In genomic region chr16:87388818-87389134, GRCh38 we compare ENCODE assay signal across 8 cellular contexts. TPM values are rescaled to one million over a fixed set of nuclear protein-coding genes. Genes with fewer than 3 reads are reported as not detected.
DNase-seq lines count a peak whose midpoint lies in the region; ATAC-seq and TF ChIP-seq lines count a peak whose summit lies in the region.

No MANE protein-coding gene starts in this region.

- H2AFZ ChIP-seq in OCI-LY3 (ENCODE audit: low read depth, low read length), result peak overlapping the region; percentile 72

- CTCF ChIA-PET in CD4-positive, alpha-beta T cell (lab: Charles Lee), result no interaction called here

- H3K9me3 Mint-ChIP-seq in CD4-positive, alpha-beta T cell, result no peaks in the 10 kb centered on the region

- peak overlapping the region; percentile 79 for H3K4me3 Mint-ChIP-seq in CD4-positive, alpha-beta T cell

- H4K20me1 ChIP-seq in OCI-LY3 (ENCODE audit: insufficient read depth, low read length), result peaks cover 10% of the 10 kb centered on the region; the same call in 1 of the 2 replicates

- no peak for ATAC-seq in CD4-positive, alpha-beta T cell (ENCODE audit: poor library complexity)
- ATAC-seq in HG03342 (IDR thresholded peaks at IDR 0.05; ENCODE audit: unreplicated experiment) (no peak), GM21619 (IDR thresholded peaks at IDR 0.05; ENCODE audit: unreplicated experiment) (no peak)

- peaks cover 55% of the 10 kb centered on the region for H3K4me1 Mint-ChIP-seq in CD4-positive, alpha-beta T cell (ENCODE audit: low read depth)

- H3K4me2 ChIP-seq in OCI-LY3 (ENCODE audit: low read length), result peak overlapping the region; percentile 82

- POLR2A ChIA-PET in CD4-positive, alpha-beta T cell (lab: Charles Lee), result interaction anchor here (0.7 to 1.9 kb wide), 7 partner anchors 53 to 563 kb away, joined by 3 to 15 read pairs (median 4); partner anchors contain the start of genes BANP, C16orf95 and KLHDC4

- DNase-seq in CD4-positive, alpha-beta T cell, result no peak
- DNase-seq in ovary (no peak), amygdala (lab: John Stamatoyannopoulos, UW) (no peak)
- DNase-seq in stimulated activated CD4-positive, alpha-beta T cell treated with anti-CD3 and anti-CD28 coated beads, Interleukin-2, amount 100 ng/mL, for 24 hours, result no peak

- H3K9me3 ChIP-seq in CD4-positive, alpha-beta T cell (ENCODE audit: control insufficient read depth, low read length), result no peaks in the 10 kb centered on the region
- H3K9me3 ChIP-seq in OCI-LY3 (ENCODE audit: insufficient read depth, low read length), result no peaks in the 10 kb centered on the region
- H3K9me3 ChIP-seq in ectodermal cell (ENCODE audit: control insufficient read depth, low read length), result no peaks in the 10 kb centered on the region
- no peaks in the 10 kb centered on the region for H3K9me3 ChIP-seq in ovary

- TF ChIP-seq CTCF in CD4-positive, alpha-beta T cell (IDR thresholded peaks at IDR 0.05), result no peak
- TF ChIP-seq CTCF in OCI-LY3 (IDR thresholded peaks at IDR 0.05; ENCODE audit: low read depth, low read length) (no peak), ovary (IDR thresholded peaks at IDR 0.05) (no peak)

- peak overlapping the region; percentile 70 for H3K27ac ChIP-seq in CD4-positive, alpha-beta T cell (ENCODE audit: low read depth, low read length)
- H3K27ac ChIP-seq in OCI-LY3 (ENCODE audit: low read length) (peak overlapping the region; percentile 81), ectodermal cell (ENCODE audit: insufficient read depth, low read depth, low read length, poor library complexity, severe bottlenecking) (peak overlapping the region; percentile 87), ovary (peak overlapping the region; percentile 36 to 89)

- peaks cover 34% of the 10 kb centered on the region for H3K4me1 ChIP-seq in OCI-LY3 (ENCODE audit: low read length)
- peaks cover 12% of the 10 kb centered on the region for H3K4me1 ChIP-seq in ectodermal cell (ENCODE audit: control insufficient read depth, insufficient read depth, low read length)
- peaks cover 8% of the 10 kb centered on the region for H3K4me1 ChIP-seq in ovary (ENCODE audit: insufficient read depth)

- WGBS in ectodermal cell, 2 experiments, result no CpG with 5 or more reads among the region's 1 CpG
- WGBS in ovary, 3 donors, result 23 to 36% (median 26%) methylated on average over 1 of the region's 1 CpG

- H3K36me3 ChIP-seq in OCI-LY3 (replicated peaks; ENCODE audit: low read depth, low read length) (no peaks in the 10 kb centered on the region), ectodermal cell (ENCODE audit: control insufficient read depth, insufficient read depth, low read length) (no peaks in the 10 kb centered on the region), ovary (no peaks in the 10 kb centered on the region)

- H3K9ac ChIP-seq in OCI-LY3 (ENCODE audit: low read length), result peak overlapping the region; percentile 62

- H3K36me3 Mint-ChIP-seq in CD4-positive, alpha-beta T cell (ENCODE audit: low read depth), result peaks cover 22% of the 10 kb centered on the region

- H3K27ac Mint-ChIP-seq in CD4-positive, alpha-beta T cell, result peak overlapping the region; percentile 98

- TF ChIP-seq POLR2A in ovary (IDR thresholded peaks at IDR 0.05), result no peak

- peak overlapping the region; percentile 68 for H3K4me3 ChIP-seq in OCI-LY3 (ENCODE audit: low read length)
- no peak overlapping the region for H3K4me3 ChIP-seq in ectodermal cell (ENCODE audit: insufficient read depth, low read depth, low read length)
- no peak overlapping the region for H3K4me3 ChIP-seq in ovary

- no peaks in the 10 kb centered on the region for H3K27me3 ChIP-seq in CD4-positive, alpha-beta T cell (ENCODE audit: control insufficient read depth, insufficient read depth, low read length)
- H3K27me3 ChIP-seq in OCI-LY3 (ENCODE audit: low read depth, low read length) (no peaks in the 10 kb centered on the region), ectodermal cell (ENCODE audit: control insufficient read depth, insufficient read depth, low read length, poor library complexity, severe bottlenecking) (no peaks in the 10 kb centered on the region), ovary (no peaks in the 10 kb centered on the region)

- H3K27me3 Mint-ChIP-seq in CD4-positive, alpha-beta T cell, result peaks cover 4% of the 10 kb centered on the region

- no peak for TF ChIP-seq EP300 in ovary (IDR thresholded peaks at IDR 0.05)

- peaks cover 12% of the 10 kb centered on the region for H3K79me2 ChIP-seq in OCI-LY3 (ENCODE audit: low read length)

- intact Hi-C loops in CD4-positive, alpha-beta T cell (cut with DNase I, micrococcal nuclease), result loop anchor here in 1 of 2 experiments (10.0 kb wide), 2 partner anchors 476 to 1066 kb away; partner anchors contain the start of genes SLC7A5 and ZFPM1
- intact Hi-C loops in ovary (cut with DNase I), result loop anchor here in 1 of 4 donors (10.0 kb wide), 1 partner anchor 64 kb away; no protein-coding TSS in a partner anchor

RNA-seq across cellular contexts. Expression of gene MAP1LC3B, which starts 3.4 kb away (rescaled TPM):
- 10 to 100 TPM; 92.4 to 96.6 TPM for total RNA-seq in CD4-positive, alpha-beta T cell
- polyA plus RNA-seq in ectodermal cell (2013, experiment 1 of 4), result 73.2 TPM
- polyA plus RNA-seq in ectodermal cell (2013, experiment 2 of 4), result 74.6 TPM
- polyA plus RNA-seq in ectodermal cell (2013, experiment 3 of 4), result 61.9 TPM
- 66.8 TPM for polyA plus RNA-seq in ectodermal cell (2013, experiment 4 of 4)
- 10 to 100 TPM; 32.9 to 54.6 (median 42.9) TPM for total RNA-seq in ovary
- polyA plus RNA-seq in ovary, result 100 to 1,000 TPM in 1 of 2 donors, 10 to 100 TPM in 1; 47.9 to 110 TPM

RNA-seq across cellular contexts. Expression of gene FBXO31, which starts 5.2 kb away (rescaled TPM):
- total RNA-seq in CD4-positive, alpha-beta T cell, result 10 to 100 TPM; 35.7 to 38.9 TPM
- polyA plus RNA-seq in ectodermal cell (2013, experiment 1 of 4), result 14.9 TPM
- 17.2 TPM for polyA plus RNA-seq in ectodermal cell (2013, experiment 2 of 4)
- 11.0 TPM for polyA plus RNA-seq in ectodermal cell (2013, experiment 3 of 4)
- 11.6 TPM for polyA plus RNA-seq in ectodermal cell (2013, experiment 4 of 4)
- 10 to 100 TPM; 54.1 to 74.5 (median 61.2) TPM for total RNA-seq in ovary
- polyA plus RNA-seq in ovary, result 10 to 100 TPM; 25.0 to 39.8 TPM
